ENCODE assay signal across 8 cellular contexts in genomic region chr2:219252084-219252483, GRCh38. TPM values are rescaled to one million over a fixed set of nuclear protein-coding genes. Genes with fewer than 3 reads are reported as not detected.
DNase-seq lines count a peak whose midpoint lies in the region; ATAC-seq, FAIRE-seq and TF ChIP-seq lines count a peak whose summit lies in the region.

No MANE protein-coding gene starts in this region.

- peak overlapping the region in 41 of 59 donors; percentile 9 to 94 (median 85) for H3K27ac ChIP-seq in dorsolateral prefrontal cortex
- peak overlapping the region; percentile 91 to 99 (median 96) for H3K27ac ChIP-seq in gastrocnemius medialis

- H3K9me3 Mint-ChIP-seq in T-cell = no peaks in the 10 kb centered on the region

- H3K36me3 Mint-ChIP-seq in T-cell = peaks cover 39% of the 10 kb centered on the region

- H3K4me1 Mint-ChIP-seq in T-cell = peaks cover 66 to 67% (median 67%) of the 10 kb centered on the region in 3 donors

- in situ Hi-C loops in gastrocnemius medialis (cut with MboI; ENCODE audit: low sequenced_read_pairs in 4 of 4) = no loop called here

- H3K27me3 Mint-ChIP-seq in T-cell = no peaks in the 10 kb centered on the region

- no peaks in the 10 kb centered on the region for H3K27me3 ChIP-seq in dorsolateral prefrontal cortex
- H3K27me3 ChIP-seq in gastrocnemius medialis = no peaks in the 10 kb centered on the region

- TF ChIP-seq CTCF in dorsolateral prefrontal cortex (IDR thresholded peaks at IDR 0.05 in 54 of 56, conservative IDR thresholded peaks at IDR 0.05 in 2 of 56; ENCODE audit: low read depth in 1 of 56, partially characterized antibody in 56 of 56) (no peak), gastrocnemius medialis (IDR thresholded peaks at IDR 0.05 in 4 of 5, conservative IDR thresholded peaks at IDR 0.05 in 1 of 5) (no peak)

- CTCF ChIA-PET in T-cell (lab: Charles Lee) = interaction anchor here (0.6 to 1.2 kb wide), 4 partner anchors 26 to 50 kb away, joined by 3 to 4 read pairs (median 4); partner anchors contain the start of gene DNAJB2 (in 1 of the 2)

- no peaks in the 10 kb centered on the region for H3K9me3 ChIP-seq in gastrocnemius medialis

- TF ChIP-seq POLR2A in gastrocnemius medialis (IDR thresholded peaks at IDR 0.05) = peak in 1 of 2 donors; percentile 22

- peak; percentile 66 for FAIRE-seq in GM19239 (lab: Jason Lieb, UNC)

- POLR2A ChIA-PET in T-cell (lab: Charles Lee) = interaction anchor here (0.6 to 1.7 kb wide), 5 partner anchors 10 to 966 kb away, joined by 3 to 9 read pairs (median 4); partner anchors contain the start of genes ANKZF1 (in 1 of the 2) and ATG9A (in 1 of the 2)

- H3K36me3 ChIP-seq in gastrocnemius medialis = peaks cover 0 to 33% of the 10 kb centered on the region in 2 donors

- H3K4me1 ChIP-seq in gastrocnemius medialis = peaks cover 46 to 72% of the 10 kb centered on the region in 2 donors

- peak overlapping the region; percentile 98 to 99 for H3K27ac Mint-ChIP-seq in T-cell

- ATAC-seq in T-cell (replicated peaks in 1 of 4) (no peak), gastrocnemius medialis (peak in 1 of 2 donors; percentile 3), HG02870 (IDR thresholded peaks at IDR 0.05; ENCODE audit: unreplicated experiment) (no peak), HG03097 (IDR thresholded peaks at IDR 0.05; ENCODE audit: low FRiP score, unreplicated experiment) (no peak), HG03442 (IDR thresholded peaks at IDR 0.05; ENCODE audit: unreplicated experiment) (no peak)

- peak overlapping the region in 56 of 59 donors; percentile 53 to 99 (median 80) for H3K4me3 ChIP-seq in dorsolateral prefrontal cortex
- peak overlapping the region; percentile 68 to 88 (median 76) for H3K4me3 ChIP-seq in gastrocnemius medialis

- intact Hi-C loops in dorsolateral prefrontal cortex (cut with DNase I) = loop anchor here in 1 of 2 donors (2.0 kb wide), 1 partner anchor 43 kb away; no protein-coding TSS in a partner anchor
- intact Hi-C loops in gastrocnemius medialis (cut with DNase I; ENCODE audit: low total_unique reads) = loop anchor here (2.0 to 5.0 kb wide), 2 partner anchors 75 to 255 kb away; partner anchors contain the start of gene CNPPD1

- peak overlapping the region; percentile 75 to 96 (median 83) for H3K4me3 Mint-ChIP-seq in T-cell

- no peak for DNase-seq in GM19239 (ENCODE audit: insufficient read length, low spot score)
- DNase-seq in T-cell = peak in 3 of 34 experiments; percentile 29 to 38 (median 33)
- peak in 2 of 10 donors; percentile 31 to 51 for DNase-seq in dorsolateral prefrontal cortex
- DNase-seq in gastrocnemius medialis = peak; percentile 33 to 65
- no peak for DNase-seq in medulla oblongata (ENCODE audit: extremely low spot score)

RNA-seq across cellular contexts. Expression of gene TUBA4B, which starts 1.0 kb away (rescaled TPM):
- total RNA-seq in T-cell (not detected), dorsolateral prefrontal cortex (under 1 TPM in 7 of 120 experiments, not detected in 113; 0.36 to 0.56 (median 0.42) TPM), gastrocnemius medialis (not detected)

RNA-seq across cellular contexts. Expression of gene TUBA4A, which starts 1.6 kb away (rescaled TPM):
- 100 to 1,000 TPM; 108 to 196 (median 121) TPM for total RNA-seq in T-cell
- 100 to 1,000 TPM in 118 of 120 experiments, 10 to 100 TPM in 2; 85.5 to 377 (median 243) TPM for total RNA-seq in dorsolateral prefrontal cortex
- 100 to 1,000 TPM; 351 to 797 (median 386) TPM for total RNA-seq in gastrocnemius medialis

RNA-seq across cellular contexts. Expression of gene STK16, which starts 6.8 kb away (rescaled TPM):
- 10 to 100 TPM; 19.3 to 26.6 (median 21.3) TPM for total RNA-seq in T-cell
- 10 to 100 TPM; 12.1 to 36.1 (median 21.5) TPM for total RNA-seq in dorsolateral prefrontal cortex
- total RNA-seq in gastrocnemius medialis = 10 to 100 TPM in 3 of 4 donors, 1 to 10 TPM in 1; 4.4 to 19.3 (median 14.2) TPM

RNA-seq across cellular contexts. Expression of gene GLB1L, which starts 6.8 kb away (rescaled TPM):
- total RNA-seq in T-cell (1 to 10 TPM; 1.1 to 3.0 (median 1.8) TPM), dorsolateral prefrontal cortex (10 to 100 TPM in 1 of 120 experiments, 1 to 10 TPM in 119; 2.9 to 10.5 (median 5.6) TPM), gastrocnemius medialis (1 to 10 TPM; 1.0 to 3.6 (median 1.3) TPM)

RNA-seq across cellular contexts. Expression of gene ANKZF1, which starts 22.5 kb away (rescaled TPM):
- total RNA-seq in T-cell = 100 to 1,000 TPM; 119 to 220 (median 194) TPM
- total RNA-seq in dorsolateral prefrontal cortex = 100 to 1,000 TPM in 8 of 120 experiments, 10 to 100 TPM in 112; 34.9 to 110 (median 67.6) TPM
- total RNA-seq in gastrocnemius medialis = 10 to 100 TPM; 13.0 to 23.0 (median 19.1) TPM

Comparison
In these comparisons a context has a peak if more than half of its experiments do, and no peak if none do; other contexts are left out.
1. DNase-seq: peak in gastrocnemius medialis (2 of 2); none in GM19239 (single experiment) and medulla oblongata (single experiment).